9 cellular contexts compared by ENCODE assay signal in the genomic region with DNA sequence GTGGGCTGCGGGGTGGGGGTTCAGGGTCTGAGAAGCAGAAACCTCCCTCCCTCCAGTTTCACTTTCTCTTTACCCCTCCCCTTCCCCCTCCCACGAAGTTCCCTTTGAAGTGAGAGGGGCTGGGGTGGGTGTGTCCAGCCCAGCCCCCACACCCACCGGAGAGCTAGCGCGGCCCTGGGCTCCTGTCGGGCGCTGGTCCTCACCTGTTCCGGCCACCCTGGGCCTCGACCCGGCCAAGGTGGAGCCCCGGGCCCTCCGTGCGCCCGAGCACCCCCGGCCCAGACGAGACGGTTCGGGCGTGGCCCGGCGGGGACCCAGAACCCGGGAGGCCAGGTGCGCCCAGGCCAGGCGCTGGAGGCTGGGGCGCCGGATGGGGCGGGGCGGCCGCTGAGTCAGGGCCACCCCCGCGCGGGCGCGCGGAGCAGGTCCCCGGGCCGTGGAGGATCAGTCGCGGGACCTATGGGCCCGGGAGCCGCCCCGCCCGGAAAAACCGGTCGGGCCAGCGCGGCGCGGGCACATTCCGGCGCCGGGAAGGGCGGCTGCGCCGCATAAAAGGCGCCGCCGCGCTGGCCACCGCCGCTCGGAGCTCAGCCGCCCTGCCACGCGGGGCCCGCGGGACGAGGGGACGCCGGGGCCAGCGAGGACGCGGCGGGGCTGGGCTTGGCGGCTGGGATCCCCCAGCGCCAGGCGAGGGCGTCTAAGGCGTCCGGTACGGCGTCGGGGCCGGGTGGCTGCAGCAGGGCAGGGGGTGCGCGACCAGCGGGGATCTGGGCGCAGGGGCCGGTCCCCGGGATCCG. TPM values are rescaled to one million over a fixed set of nuclear protein-coding genes. Genes with fewer than 3 reads are reported as not detected.
A peak's percentile ranks its signal among the peaks of the same experiment; 100 is the strongest.
DNase-seq lines count a peak whose midpoint lies in the region; ATAC-seq, FAIRE-seq and TF ChIP-seq lines count a peak whose summit lies in the region.
"Had no signal": no experiment of that assay in that cellular context is flagged by ENCODE, and none has a peak within 500 bp of the region (broad histone marks: within the 10 kb centered on the region; RNA-seq: fewer than 3 reads in every experiment).

No MANE protein-coding gene starts in this region.

- CTCF ChIA-PET in CD4-positive, alpha-beta memory T cell (lab: Charles Lee; ENCODE audit: partially characterized antibody), result no interaction called here

- H3K9me3 Mint-ChIP-seq in CD4-positive, alpha-beta memory T cell, result peaks cover 0 to 5% (median 0%) of the 10 kb centered on the region in 8 donors

- TF ChIP-seq CTCF in cardiac muscle cell (IDR thresholded peaks at IDR 0.05; ENCODE audit: low read depth, low read length), result no peak

- no peaks in the 10 kb centered on the region for H3K4me1 Mint-ChIP-seq in CD4-positive, alpha-beta memory T cell
- peaks cover 4% of the 10 kb centered on the region for H3K4me1 Mint-ChIP-seq in T-helper 17 cell

- H3K4me3 Mint-ChIP-seq in CD4-positive, alpha-beta memory T cell, result peak overlapping the region in 7 of 8 donors; percentile 9 to 70 (median 47)
- H3K4me3 Mint-ChIP-seq in T-helper 17 cell, result peak overlapping the region; percentile 75

- POLR2A ChIA-PET in CD4-positive, alpha-beta memory T cell (lab: Charles Lee; ENCODE audit: partially characterized antibody), result no interaction called here

- no peak for FAIRE-seq in GM19239 (lab: Jason Lieb, UNC)

- intact Hi-C loops in CD4-positive, alpha-beta memory T cell (cut with micrococcal nuclease), result no loop called here
- intact Hi-C loops in posterior vena cava (cut with DNase I), result no loop called here

- no peaks in the 10 kb centered on the region for H3K36me3 ChIP-seq in CD4-positive, alpha-beta memory T cell (ENCODE audit: insufficient read depth, low read length)
- no peaks in the 10 kb centered on the region for H3K36me3 ChIP-seq in cardiac muscle cell

- H3K27ac ChIP-seq in CD4-positive, alpha-beta memory T cell (ENCODE audit: low read depth, low read length), result no peak overlapping the region
- no peak overlapping the region for H3K27ac ChIP-seq in cardiac muscle cell

- no peaks in the 10 kb centered on the region for H3K9me3 ChIP-seq in CD4-positive, alpha-beta memory T cell (ENCODE audit: control insufficient read depth in 1 of 2, low read length in 2 of 2)
- H3K9me3 ChIP-seq in T-helper 17 cell (ENCODE audit: control insufficient read depth, low read length, poor library complexity, severe bottlenecking) (no peaks in the 10 kb centered on the region), cardiac muscle cell (ENCODE audit: low read depth) (no peaks in the 10 kb centered on the region)

- no peak for DNase-seq in CD4-positive, alpha-beta memory T cell
- DNase-seq in T-helper 17 cell (peak in 2 of 3 donors; percentile 4 to 8), cardiac muscle cell (ENCODE audit: low read depth in 1 of 2, low spot score in 1 of 2) (peak in 1 of 2 donors; percentile 38), posterior vena cava (ENCODE audit: low spot score) (peak; percentile 78), NCI-H1436 treated with DMSO at 0.1 percent for 48 hours (lab: John Stamatoyannopoulos, UW) (no peak), GM19239 (ENCODE audit: insufficient read length, low spot score) (no peak), DMS153 treated with DMSO at 0.1 percent for 48 hours (lab: John Stamatoyannopoulos, UW; ENCODE audit: unreplicated experiment) (no peak)
- DNase-seq: occipital lobe had no signal

- H3K4me1 ChIP-seq in CD4-positive, alpha-beta memory T cell (ENCODE audit: insufficient read depth, low read length), result no peaks in the 10 kb centered on the region
- H3K4me1 ChIP-seq in cardiac muscle cell (ENCODE audit: low read depth), result no peaks in the 10 kb centered on the region

- H3K36me3 Mint-ChIP-seq in CD4-positive, alpha-beta memory T cell, result no peaks in the 10 kb centered on the region
- H3K36me3 Mint-ChIP-seq in T-helper 17 cell (ENCODE audit: low read depth), result no peaks in the 10 kb centered on the region

- H3K27me3 Mint-ChIP-seq in CD4-positive, alpha-beta memory T cell, result peaks cover 22 to 27% of the 10 kb centered on the region in 2 donors
- peaks cover 37% of the 10 kb centered on the region for H3K27me3 Mint-ChIP-seq in T-helper 17 cell

- no peak overlapping the region for H3K27ac Mint-ChIP-seq in CD4-positive, alpha-beta memory T cell
- H3K27ac Mint-ChIP-seq in T-helper 17 cell, result no peak overlapping the region

- H3K27me3 ChIP-seq in CD4-positive, alpha-beta memory T cell (ENCODE audit: insufficient read depth, low read length), result peaks cover 4% of the 10 kb centered on the region
- peaks cover 80% of the 10 kb centered on the region for H3K27me3 ChIP-seq in cardiac muscle cell

- peak overlapping the region in 1 of 2 donors; percentile 32 for H3K4me3 ChIP-seq in CD4-positive, alpha-beta memory T cell (ENCODE audit: low read length in 2 of 2)
- peak overlapping the region; percentile 19 for H3K4me3 ChIP-seq in cardiac muscle cell

- ATAC-seq in T-helper 17 cell (no peak), GM18520 (IDR thresholded peaks at IDR 0.05; ENCODE audit: unreplicated experiment) (no peak)

RNA-seq across cellular contexts. Expression of a gene that starts 21.6 kb away (rescaled TPM):
- under 1 TPM; 0.22 to 0.23 TPM for total RNA-seq in CD4-positive, alpha-beta memory T cell
- under 1 TPM in 1 of 2 donors, not detected in 1; 0.05 TPM for polyA plus RNA-seq in CD4-positive, alpha-beta memory T cell
- total RNA-seq in T-helper 17 cell, result 1 to 10 TPM; 3.9 to 4.7 TPM
- 38.3 and 74.9 TPM in 2 replicates for total RNA-seq in cardiac muscle cell
- 9.9 and 19.5 TPM in 2 replicates for polyA plus RNA-seq in cardiac muscle cell
- 1 to 10 TPM; 5.0 to 6.9 TPM for total RNA-seq in posterior vena cava

RNA-seq across cellular contexts. Expression of a gene that starts 31.2 kb away (rescaled TPM):
- total RNA-seq in CD4-positive, alpha-beta memory T cell, result not detected
- not detected for polyA plus RNA-seq in CD4-positive, alpha-beta memory T cell
- not detected for total RNA-seq in T-helper 17 cell
- total RNA-seq in cardiac muscle cell, result 1.8 and 7.3 TPM in 2 replicates
- 3.4 and 8.8 TPM in 2 replicates for polyA plus RNA-seq in cardiac muscle cell
- 1 to 10 TPM; 1.3 to 3.2 TPM for total RNA-seq in posterior vena cava

Comparison
In these comparisons a context has a peak if more than half of its experiments do, and no peak if none do; other contexts are left out.
1. DNase-seq: peak in T-helper 17 cell (2 of 3) and posterior vena cava (single experiment); none in CD4-positive, alpha-beta memory T cell (0 of 5), NCI-H1436 treated with DMSO at 0.1 percent for 48 hours (single experiment), GM19239 (single experiment) and DMS153 treated with DMSO at 0.1 percent for 48 hours (single experiment).